Comparison of ENCODE assay signal across 15 cellular contexts in genomic region chr10:43109671-43110249, GRCh38.
"Had no signal": no experiment of that assay in that cellular context is flagged by ENCODE, and none has a peak within 500 bp of the region (broad histone marks: within the 10 kb centered on the region; RNA-seq: fewer than 3 reads in every experiment).

No MANE protein-coding gene starts in this region.

- H3K79me2 ChIP-seq: parathyroid adenoma had no signal

- DNase-seq: activated CD4-positive, alpha-beta T cell treated with anti-CD3 and anti-CD28 coated beads, Interleukin-2, amount 50 U/mL, for 1 hour; activated CD8-positive, alpha-beta memory T cell treated with anti-CD3 and anti-CD28 coated beads, Interleukin-2, amount 10 ng/mL, durations not matched to agents 7 days and 5 days; activated effector memory CD4-positive, alpha-beta T cell treated with anti-CD3 and anti-CD28 coated beads, Interleukin-2, amount 50 U/mL, for 16 hours; activated T-cell treated with anti-CD3 and anti-CD28 coated beads, Interleukin-2, amount 50 U/mL, for 4 hours; amniotic stem cell; esophagus squamous epithelium; islet precursor cell; stimulated activated naive B cell treated with anti-CD40 and anti-IgM and Interleukin-4, amounts not matched to agents 10 μg/mL and 1 μg/mL and 100 μg/mL, for 72 hours had no signal

- H3K9ac ChIP-seq: parathyroid adenoma had no signal

- H2AFZ ChIP-seq: parathyroid adenoma had no signal

- ATAC-seq: activated CD8-positive, alpha-beta memory T cell treated with anti-CD3 and anti-CD28 coated beads, Interleukin-2, amount 10 ng/mL, durations not matched to agents 7 days and 5 days; activated naive CD4-positive, alpha-beta T cell treated with anti-CD3 and anti-CD28 coated beads, Interleukin-2, amount 50 U/mL, for 72 hours; activated T-cell treated with anti-CD3 and anti-CD28 coated beads, Interleukin-2, amount 50 U/mL, for 4 hours; body of pancreas; stimulated activated naive B cell treated with anti-CD40 and anti-IgM and Interleukin-4, amounts not matched to agents 10 μg/mL and 1 μg/mL and 100 μg/mL, for 72 hours had no signal

- H3K27ac ChIP-seq: body of pancreas, parathyroid adenoma, tibial nerve had no signal

- H3K9me3 ChIP-seq: body of pancreas, esophagus squamous epithelium, heart right ventricle, tibial nerve had no signal

- H3K36me3 ChIP-seq: esophagus squamous epithelium, heart right ventricle, tibial nerve had no signal

- H3K4me3 ChIP-seq: body of pancreas, esophagus squamous epithelium, heart right ventricle, tibial nerve had no signal

- FAIRE-seq: endometrium, frontal cortex had no signal

- H3K27me3 ChIP-seq: body of pancreas had no signal
